In genomic region chr1:1671365-1672119, GRCh38 we compare ENCODE assay signal across 15 cellular contexts.
"Had no signal": no experiment of that assay in that cellular context is flagged by ENCODE, and none has a peak within 500 bp of the region (broad histone marks: within the 10 kb centered on the region; RNA-seq: fewer than 3 reads in every experiment).

No MANE protein-coding gene starts in this region.

- H3K36me3 ChIP-seq: neural progenitor cell had no signal

- FAIRE-seq: astrocyte, endometrium, TTC549 had no signal

- H3K9me3 ChIP-seq: esophagus muscularis mucosa, left ventricle myocardium inferior had no signal

- H3K79me2 ChIP-seq: parathyroid adenoma had no signal

- DNase-seq: activated B cell treated with CpG ODN at 0.5 μM for 24 hours; activated CD4-positive, alpha-beta T cell treated with anti-CD3 and anti-CD28 coated beads, Interleukin-2, amount 50 U/mL, for 1 hour; activated gamma-delta T cell; activated naive CD8-positive, alpha-beta T cell treated with anti-CD3 and anti-CD28 coated beads, Interleukin-2, amount 10 ng/mL, durations not matched to agents 7 days and 5 days; activated T-cell treated with anti-CD3 and anti-CD28 coated beads, Interleukin-2, amount 50 U/mL, for 48 hours; left ventricle myocardium inferior; stimulated activated CD4-positive, alpha-beta T cell treated with anti-CD3 and anti-CD28 coated beads, Interleukin-12 subunit alpha, Interleukin-12 subunit beta, amount 100 ng/mL, for 4 hours; stimulated activated naive CD4-positive, alpha-beta T cell; T-helper 2 cell had no signal

- H3K4me3 ChIP-seq: esophagus muscularis mucosa, left ventricle myocardium inferior, neural progenitor cell had no signal

- H2AFZ ChIP-seq: neural progenitor cell, parathyroid adenoma had no signal

- H3K27ac ChIP-seq: esophagus muscularis mucosa, left ventricle myocardium inferior, neural progenitor cell, parathyroid adenoma had no signal

- H3K4me2 ChIP-seq: neural progenitor cell had no signal

- H3K4me1 ChIP-seq: esophagus muscularis mucosa, neural progenitor cell, parathyroid adenoma had no signal

- H3K4me3 Mint-ChIP-seq: activated B cell treated with CpG ODN at 0.5 μM for 24 hours; activated naive CD8-positive, alpha-beta T cell treated with anti-CD3 and anti-CD28 coated beads, Interleukin-2, amount 10 ng/mL, durations not matched to agents 7 days and 5 days; neural progenitor cell had no signal

- H3K9me3 Mint-ChIP-seq: activated B cell treated with CpG ODN at 0.5 μM for 24 hours; activated naive CD8-positive, alpha-beta T cell treated with anti-CD3 and anti-CD28 coated beads, Interleukin-2, amount 10 ng/mL, durations not matched to agents 7 days and 5 days; neural progenitor cell had no signal

- H3K9ac ChIP-seq: neural progenitor cell, parathyroid adenoma had no signal

- H3K27me3 Mint-ChIP-seq: activated B cell treated with CpG ODN at 0.5 μM for 24 hours; activated naive CD8-positive, alpha-beta T cell treated with anti-CD3 and anti-CD28 coated beads, Interleukin-2, amount 10 ng/mL, durations not matched to agents 7 days and 5 days had no signal

- H3K27ac Mint-ChIP-seq: activated B cell treated with CpG ODN at 0.5 μM for 24 hours; activated naive CD8-positive, alpha-beta T cell treated with anti-CD3 and anti-CD28 coated beads, Interleukin-2, amount 10 ng/mL, durations not matched to agents 7 days and 5 days; neural progenitor cell had no signal

- H3K4me1 Mint-ChIP-seq: neural progenitor cell had no signal

- H3K27me3 ChIP-seq: esophagus muscularis mucosa, neural progenitor cell had no signal
